8 cellular contexts compared by ENCODE assay signal in genomic region chr14:49767473-49768300, GRCh38. TPM values are rescaled to one million over a fixed set of nuclear protein-coding genes. Genes with fewer than 3 reads are reported as not detected.
A peak's percentile ranks its signal among the peaks of the same experiment; 100 is the strongest.
DNase-seq lines count a peak whose midpoint lies in the region; ATAC-seq and TF ChIP-seq lines count a peak whose summit lies in the region.

KLHDC2 (plus strand) TSS chr14:49768153; CDS start chr14:49768469, 316 bp downstream.

- H3K36me3 ChIP-seq in liver (ENCODE audit: control insufficient read depth in 4 of 4, insufficient read depth in 3 of 4, low read depth in 1 of 4, low read length in 3 of 4): no peaks in the 10 kb centered on the region

- H3K27me3 ChIP-seq in liver (ENCODE audit: control insufficient read depth in 4 of 4, insufficient read depth in 4 of 4, low read length in 3 of 4): no peaks in the 10 kb centered on the region

- peaks cover 33% of the 10 kb centered on the region for H3K4me1 Mint-ChIP-seq in dendritic cell treated with granulocyte-macrophage colony-stimulating factor and Interleukin-4, amounts not matched to agents 40 ng/mL and 50 ng/mL, for 4 days (ENCODE audit: low read depth)

- peak within 1 kb of the TSS; percentile 89 to 95 (median 95) for H3K4me3 ChIP-seq in liver (ENCODE audit: low read depth in 1 of 3, low read length in 3 of 3)

- peak within 1 kb of the TSS; percentile 89 for H3K4me3 Mint-ChIP-seq in dendritic cell treated with granulocyte-macrophage colony-stimulating factor and Interleukin-4, amounts not matched to agents 40 ng/mL and 50 ng/mL, for 4 days

- H3K9me3 Mint-ChIP-seq in dendritic cell treated with granulocyte-macrophage colony-stimulating factor and Interleukin-4, amounts not matched to agents 40 ng/mL and 50 ng/mL, for 4 days: no peaks in the 10 kb centered on the region

- TF ChIP-seq RAD21 in liver (IDR thresholded peaks at IDR 0.05): no peak

- peak within 1 kb of the TSS; percentile 95 for H3K27ac Mint-ChIP-seq in dendritic cell treated with granulocyte-macrophage colony-stimulating factor and Interleukin-4, amounts not matched to agents 40 ng/mL and 50 ng/mL, for 4 days

- peaks cover 4 to 36% (median 19%) of the 10 kb centered on the region in 4 donors for H3K4me1 ChIP-seq in liver (ENCODE audit: control insufficient read depth in 4 of 4, insufficient read depth in 4 of 4, low read length in 3 of 4)

- peaks cover 17% of the 10 kb centered on the region for H3K36me3 Mint-ChIP-seq in dendritic cell treated with granulocyte-macrophage colony-stimulating factor and Interleukin-4, amounts not matched to agents 40 ng/mL and 50 ng/mL, for 4 days (ENCODE audit: low read depth)

- under 1% methylated on average over 93 of the region's 93 CpGs for WGBS in liver

- peak within 1 kb of the TSS; percentile 98 to 99 for H3K9ac ChIP-seq in liver (ENCODE audit: low read depth in 1 of 2, low read length in 2 of 2)

- H3K27me3 Mint-ChIP-seq in dendritic cell treated with granulocyte-macrophage colony-stimulating factor and Interleukin-4, amounts not matched to agents 40 ng/mL and 50 ng/mL, for 4 days: no peaks in the 10 kb centered on the region

- TF ChIP-seq CTCF in liver (IDR thresholded peaks at IDR 0.05; ENCODE audit: low read depth, low read length, missing input control): peak; percentile 17

- no peaks in the 10 kb centered on the region for H3K9me3 ChIP-seq in liver (ENCODE audit: control insufficient read depth in 4 of 4, low read length in 3 of 4)

- DNase-seq in CD1c-positive myeloid dendritic cell (ENCODE audit: extremely low spot score): peak; percentile 95
- DNase-seq in NCI-H69 (lab: John Stamatoyannopoulos, UW): peak; percentile 96
- DNase-seq in activated CD4-positive, alpha-beta T cell treated with anti-CD3 and anti-CD28 coated beads, Interleukin-2, amount 50 U/mL, for 1 hour: peak; percentile 86
- DNase-seq in stimulated activated CD4-positive, alpha-beta T cell treated with anti-CD3 and anti-CD28 coated beads, Interleukin-4, amount 100 ng/mL, for 1 hour: peak; percentile 89

- ATAC-seq in GM19351 (IDR thresholded peaks at IDR 0.05; ENCODE audit: unreplicated experiment): peak; percentile 88
- peak; percentile 83 for ATAC-seq in HG03520 (IDR thresholded peaks at IDR 0.05; ENCODE audit: unreplicated experiment)

- peak within 1 kb of the TSS; percentile 98 to 99 for H3K27ac ChIP-seq in liver (ENCODE audit: low read depth in 1 of 2, low read length in 2 of 2)

- intact Hi-C loops in dendritic cell treated with granulocyte-macrophage colony-stimulating factor and Interleukin-4, amounts not matched to agents 40 ng/mL and 50 ng/mL, for 4 days (cut with micrococcal nuclease): loop anchor here (1.0 to 5.0 kb wide), 4 partner anchors 74 to 545 kb away; partner anchors contain the start of genes DMAC2L, KLHDC1, L2HGDH and RPS29

TF ChIP-seq in liver, 16 proteins besides CTCF, POLR2A, EP300 and RAD21:
- no peak for TF ChIP-seq JUND (IDR thresholded peaks at IDR 0.05)
- no peak for TF ChIP-seq REST (IDR thresholded peaks at IDR 0.05)
- no peak for TF ChIP-seq ZBTB33 (IDR thresholded peaks at IDR 0.05)
- no peak for TF ChIP-seq RXRA (IDR thresholded peaks at IDR 0.05)
- peak in 1 of 2 donors; percentile 14 for TF ChIP-seq EGR1 (IDR thresholded peaks at IDR 0.05; ENCODE audit: low read depth in 2 of 2)
- peak; percentile 52 for TF ChIP-seq YY1 (IDR thresholded peaks at IDR 0.05)
- TF ChIP-seq TAF1 (conservative IDR thresholded peaks at IDR 0.05): peak; percentile 22
- TF ChIP-seq SP1 (IDR thresholded peaks at IDR 0.05): peak; percentile 33
- TF ChIP-seq NR2F2 (IDR thresholded peaks at IDR 0.05): no peak
- TF ChIP-seq ATF3 (IDR thresholded peaks at IDR 0.05): no peak
- TF ChIP-seq HNF4A (conservative IDR thresholded peaks at IDR 0.05): peak in 1 of 2 donors; percentile 8
- no peak for TF ChIP-seq HNF4G (IDR thresholded peaks at IDR 0.05)
- no peak for TF ChIP-seq FOXA1 (IDR thresholded peaks at IDR 0.05)
- peak in 1 of 2 donors; percentile 83 for TF ChIP-seq GABPA (IDR thresholded peaks at IDR 0.05 in 1 of 2, conservative IDR thresholded peaks at IDR 0.05 in 1 of 2)

RNA-seq across cellular contexts. Expression of gene KLHDC2, which starts in this region (rescaled TPM):
- total RNA-seq in liver: 10 to 100 TPM; 88.9 to 89.0 TPM
- 10 to 100 TPM; 41.1 to 99.0 TPM for polyA plus RNA-seq in liver

Comparison
In these comparisons a context has a peak if more than half of its experiments do, and no peak if none do; other contexts are left out.
1. Peak in every context shown above with its lines: DNase-seq, ATAC-seq, H3K4me3 ChIP-seq and H3K27ac ChIP-seq.